3 cellular contexts compared by ENCODE assay signal in genomic region chr10:5945203-5945534, GRCh38.
TF ChIP-seq lines count a peak whose summit lies in the region.

No MANE protein-coding gene starts in this region.

TF ChIP-seq in SK-N-SH, 30 proteins besides CTCF, POLR2A, EP300 and RAD21:
- TF ChIP-seq ELF1 (IDR thresholded peaks at IDR 0.05) (no peak), GABPA (IDR thresholded peaks at IDR 0.05; ENCODE audit: low read depth) (no peak), REST (IDR thresholded peaks at IDR 0.05; ENCODE audit: low read depth, low read length) (no peak)

TF ChIP-seq in SK-N-SH treated with all-trans-retinoic acid at 6 μM for 48 hours, 23 proteins besides CTCF, POLR2A, EP300 and RAD21:
- no peak for TF ChIP-seq BACH2 (CRISPR knock-in tag; IDR thresholded peaks at IDR 0.05; ENCODE audit: borderline replicate concordance)
- no peak for TF ChIP-seq ZNF8 (CRISPR knock-in tag; IDR thresholded peaks at IDR 0.05)
- no peak for TF ChIP-seq ZFP3 (CRISPR knock-in tag; IDR thresholded peaks at IDR 0.05)
- TF ChIP-seq ZFP30 (CRISPR knock-in tag; IDR thresholded peaks at IDR 0.05), result no peak
- TF ChIP-seq ESRRG (CRISPR knock-in tag; IDR thresholded peaks at IDR 0.05), result no peak
- TF ChIP-seq OSR1 (CRISPR knock-in tag; IDR thresholded peaks at IDR 0.05), result no peak
- no peak for TF ChIP-seq TSHZ2 (CRISPR knock-in tag; IDR thresholded peaks at IDR 0.05)
- TF ChIP-seq CSDC2 (CRISPR knock-in tag; IDR thresholded peaks at IDR 0.05), result no peak
- no peak for TF ChIP-seq TOX (CRISPR knock-in tag; IDR thresholded peaks at IDR 0.05; ENCODE audit: borderline replicate concordance)
- TF ChIP-seq, protein P1, sequence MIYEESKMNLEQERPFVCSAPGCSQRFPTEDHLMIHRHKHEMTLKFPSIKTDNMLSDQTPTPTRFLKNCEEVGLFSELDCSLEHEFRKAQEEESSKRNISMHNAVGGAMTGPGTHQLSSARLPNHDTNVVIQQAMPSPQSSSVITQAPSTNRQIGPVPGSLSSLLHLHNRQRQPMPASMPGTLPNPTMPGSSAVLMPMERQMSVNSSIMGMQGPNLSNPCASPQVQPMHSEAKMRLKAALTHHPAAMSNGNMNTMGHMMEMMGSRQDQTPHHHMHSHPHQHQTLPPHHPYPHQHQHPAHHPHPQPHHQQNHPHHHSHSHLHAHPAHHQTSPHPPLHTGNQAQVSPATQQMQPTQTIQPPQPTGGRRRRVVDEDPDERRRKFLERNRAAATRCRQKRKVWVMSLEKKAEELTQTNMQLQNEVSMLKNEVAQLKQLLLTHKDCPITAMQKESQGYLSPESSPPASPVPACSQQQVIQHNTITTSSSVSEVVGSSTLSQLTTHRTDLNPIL (CRISPR knock-in tag; IDR thresholded peaks at IDR 0.05; ENCODE audit: low read depth), result no peak
- TF ChIP-seq ZNF565 (CRISPR knock-in tag; conservative IDR thresholded peaks at IDR 0.05; ENCODE audit: low read depth), result no peak
- no peak for TF ChIP-seq ZNF70 (CRISPR knock-in tag; IDR thresholded peaks at IDR 0.05)
- TF ChIP-seq POU6F1 (CRISPR knock-in tag; IDR thresholded peaks at IDR 0.05; ENCODE audit: borderline replicate concordance, low read depth), result no peak
- TF ChIP-seq GLIS3 (CRISPR knock-in tag; IDR thresholded peaks at IDR 0.05), result no peak
- TF ChIP-seq, protein P2, sequence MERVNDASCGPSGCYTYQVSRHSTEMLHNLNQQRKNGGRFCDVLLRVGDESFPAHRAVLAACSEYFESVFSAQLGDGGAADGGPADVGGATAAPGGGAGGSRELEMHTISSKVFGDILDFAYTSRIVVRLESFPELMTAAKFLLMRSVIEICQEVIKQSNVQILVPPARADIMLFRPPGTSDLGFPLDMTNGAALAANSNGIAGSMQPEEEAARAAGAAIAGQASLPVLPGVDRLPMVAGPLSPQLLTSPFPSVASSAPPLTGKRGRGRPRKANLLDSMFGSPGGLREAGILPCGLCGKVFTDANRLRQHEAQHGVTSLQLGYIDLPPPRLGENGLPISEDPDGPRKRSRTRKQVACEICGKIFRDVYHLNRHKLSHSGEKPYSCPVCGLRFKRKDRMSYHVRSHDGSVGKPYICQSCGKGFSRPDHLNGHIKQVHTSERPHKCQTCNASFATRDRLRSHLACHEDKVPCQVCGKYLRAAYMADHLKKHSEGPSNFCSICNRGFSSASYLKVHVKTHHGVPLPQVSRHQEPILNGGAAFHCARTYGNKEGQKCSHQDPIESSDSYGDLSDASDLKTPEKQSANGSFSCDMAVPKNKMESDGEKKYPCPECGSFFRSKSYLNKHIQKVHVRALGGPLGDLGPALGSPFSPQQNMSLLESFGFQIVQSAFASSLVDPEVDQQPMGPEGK (CRISPR knock-in tag; IDR thresholded peaks at IDR 0.05; ENCODE audit: borderline replicate concordance), result no peak

TF ChIP-seq in H1, 55 proteins besides CTCF, POLR2A, EP300 and RAD21:
- TF ChIP-seq NANOG (IDR thresholded peaks at IDR 0.05; ENCODE audit: insufficient read depth, low read depth, low read length, poor library complexity, severe bottlenecking), result no peak
- TF ChIP-seq BRCA1 (IDR thresholded peaks at IDR 0.05; ENCODE audit: low read depth, low read length), result no peak
- TF ChIP-seq USF2 (IDR thresholded peaks at IDR 0.05; ENCODE audit: low read length), result no peak
- no peak for TF ChIP-seq CEBPB (IDR thresholded peaks at IDR 0.05; ENCODE audit: low read depth, low read length)
- TF ChIP-seq EGR1 (IDR thresholded peaks at IDR 0.05; ENCODE audit: borderline replicate concordance, low read depth, low read length), result no peak
- no peak for TF ChIP-seq SIRT6 (IDR thresholded peaks at IDR 0.05; ENCODE audit: low read length)
- no peak for TF ChIP-seq TAF1 (IDR thresholded peaks at IDR 0.05; ENCODE audit: low read depth, low read length)
- TF ChIP-seq CHD7 (IDR thresholded peaks at IDR 0.05; ENCODE audit: insufficient replicate concordance, low read length), result no peak
- no peak for TF ChIP-seq ASH2L (IDR thresholded peaks at IDR 0.05; ENCODE audit: low read length)
- TF ChIP-seq SIN3A (conservative IDR thresholded peaks at IDR 0.05 in 1 of 2, IDR thresholded peaks at IDR 0.05 in 1 of 2; ENCODE audit: low read depth in 1 of 2, low read length in 2 of 2), result no peak
- TF ChIP-seq SRF (IDR thresholded peaks at IDR 0.05; ENCODE audit: low read depth, low read length), result no peak
- TF ChIP-seq JUN (IDR thresholded peaks at IDR 0.05; ENCODE audit: low read depth, low read length), result no peak
- TF ChIP-seq KDM4A (IDR thresholded peaks at IDR 0.05; ENCODE audit: low read depth, low read length, severe bottlenecking), result no peak
- TF ChIP-seq PHF8 (conservative IDR thresholded peaks at IDR 0.05; ENCODE audit: low read depth, low read length), result no peak
- no peak for TF ChIP-seq RXRA (IDR thresholded peaks at IDR 0.05; ENCODE audit: insufficient read depth, low read depth, low read length)
